Comparison of ENCODE assay signal across 1 cellular context in the genomic region with DNA sequence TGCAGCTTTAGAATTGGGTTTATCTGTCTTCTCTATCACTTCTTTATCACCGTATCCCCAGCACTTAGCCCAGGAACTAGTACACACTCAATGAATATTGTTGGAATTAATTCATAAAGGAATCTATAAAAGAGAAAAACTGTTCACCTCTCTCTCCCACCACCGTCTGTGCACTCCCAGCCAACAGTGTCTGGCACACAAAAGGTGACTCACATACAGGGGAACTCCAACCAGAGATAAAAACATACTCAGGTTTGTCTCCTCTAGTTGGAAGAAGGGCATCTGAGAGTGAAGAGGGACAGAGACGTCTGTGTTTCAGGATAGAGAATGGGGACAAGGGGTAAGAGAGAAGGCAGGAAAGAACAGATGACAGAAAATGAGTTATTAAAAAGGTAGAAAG.
TF ChIP-seq lines count a peak whose summit lies in the region.

No MANE protein-coding gene starts in this region.

TF ChIP-seq in A549, 52 proteins besides CTCF, POLR2A, EP300 and RAD21:
- TF ChIP-seq HOXA7 (CRISPR knock-in tag; IDR thresholded peaks at IDR 0.05) (no peak), NR3C1 (IDR thresholded peaks at IDR 0.05) (no peak), ZSCAN20 (CRISPR knock-in tag; IDR thresholded peaks at IDR 0.05) (no peak), KDM5A (IDR thresholded peaks at IDR 0.05) (no peak), RCOR1 (IDR thresholded peaks at IDR 0.05; ENCODE audit: low read depth, low read length) (no peak), CHD4 (IDR thresholded peaks at IDR 0.05; ENCODE audit: borderline replicate concordance) (no peak), MAZ (IDR thresholded peaks at IDR 0.05; ENCODE audit: borderline replicate concordance, low read depth, low read length) (no peak), EHMT2 (IDR thresholded peaks at IDR 0.05; ENCODE audit: low read depth) (no peak), SMC3 (IDR thresholded peaks at IDR 0.05) (no peak), KDM1A (IDR thresholded peaks at IDR 0.05; ENCODE audit: low read depth) (no peak), ZNF302 (CRISPR knock-in tag; IDR thresholded peaks at IDR 0.05) (no peak), RFX5 (IDR thresholded peaks at IDR 0.05) (no peak)
- TF ChIP-seq, protein P1, sequence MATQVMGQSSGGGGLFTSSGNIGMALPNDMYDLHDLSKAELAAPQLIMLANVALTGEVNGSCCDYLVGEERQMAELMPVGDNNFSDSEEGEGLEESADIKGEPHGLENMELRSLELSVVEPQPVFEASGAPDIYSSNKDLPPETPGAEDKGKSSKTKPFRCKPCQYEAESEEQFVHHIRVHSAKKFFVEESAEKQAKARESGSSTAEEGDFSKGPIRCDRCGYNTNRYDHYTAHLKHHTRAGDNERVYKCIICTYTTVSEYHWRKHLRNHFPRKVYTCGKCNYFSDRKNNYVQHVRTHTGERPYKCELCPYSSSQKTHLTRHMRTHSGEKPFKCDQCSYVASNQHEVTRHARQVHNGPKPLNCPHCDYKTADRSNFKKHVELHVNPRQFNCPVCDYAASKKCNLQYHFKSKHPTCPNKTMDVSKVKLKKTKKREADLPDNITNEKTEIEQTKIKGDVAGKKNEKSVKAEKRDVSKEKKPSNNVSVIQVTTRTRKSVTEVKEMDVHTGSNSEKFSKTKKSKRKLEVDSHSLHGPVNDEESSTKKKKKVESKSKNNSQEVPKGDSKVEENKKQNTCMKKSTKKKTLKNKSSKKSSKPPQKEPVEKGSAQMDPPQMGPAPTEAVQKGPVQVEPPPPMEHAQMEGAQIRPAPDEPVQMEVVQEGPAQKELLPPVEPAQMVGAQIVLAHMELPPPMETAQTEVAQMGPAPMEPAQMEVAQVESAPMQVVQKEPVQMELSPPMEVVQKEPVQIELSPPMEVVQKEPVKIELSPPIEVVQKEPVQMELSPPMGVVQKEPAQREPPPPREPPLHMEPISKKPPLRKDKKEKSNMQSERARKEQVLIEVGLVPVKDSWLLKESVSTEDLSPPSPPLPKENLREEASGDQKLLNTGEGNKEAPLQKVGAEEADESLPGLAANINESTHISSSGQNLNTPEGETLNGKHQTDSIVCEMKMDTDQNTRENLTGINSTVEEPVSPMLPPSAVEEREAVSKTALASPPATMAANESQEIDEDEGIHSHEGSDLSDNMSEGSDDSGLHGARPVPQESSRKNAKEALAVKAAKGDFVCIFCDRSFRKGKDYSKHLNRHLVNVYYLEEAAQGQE (IDR thresholded peaks at IDR 0.05) = no peak
- TF ChIP-seq, protein P2, sequence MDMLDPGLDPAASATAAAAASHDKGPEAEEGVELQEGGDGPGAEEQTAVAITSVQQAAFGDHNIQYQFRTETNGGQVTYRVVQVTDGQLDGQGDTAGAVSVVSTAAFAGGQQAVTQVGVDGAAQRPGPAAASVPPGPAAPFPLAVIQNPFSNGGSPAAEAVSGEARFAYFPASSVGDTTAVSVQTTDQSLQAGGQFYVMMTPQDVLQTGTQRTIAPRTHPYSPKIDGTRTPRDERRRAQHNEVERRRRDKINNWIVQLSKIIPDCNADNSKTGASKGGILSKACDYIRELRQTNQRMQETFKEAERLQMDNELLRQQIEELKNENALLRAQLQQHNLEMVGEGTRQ (IDR thresholded peaks at IDR 0.05) = no peak
